ENCODE assay signal across 22 cellular contexts in genomic region chr1:64186898-64187280, GRCh38. TPM values are rescaled to one million over a fixed set of nuclear protein-coding genes. Genes with fewer than 3 reads are reported as not detected.
DNase-seq lines count a peak whose midpoint lies in the region; ATAC-seq, FAIRE-seq and TF ChIP-seq lines count a peak whose summit lies in the region.
"Had no signal": no experiment of that assay in that cellular context is flagged by ENCODE, and none has a peak within 500 bp of the region (broad histone marks: within the 10 kb centered on the region; RNA-seq: fewer than 3 reads in every experiment).

No MANE protein-coding gene starts in this region.

- H3K79me2 ChIP-seq in GM23338 (replicated peaks; ENCODE audit: insufficient read depth) = no peaks in the 10 kb centered on the region

- H4K20me1 ChIP-seq in GM23338 (replicated peaks; ENCODE audit: insufficient read depth) = no peaks in the 10 kb centered on the region

- H3K4me3 Mint-ChIP-seq in GM23338 (no peak overlapping the region), neural crest cell (no peak overlapping the region), HFFc6 (no peak overlapping the region)
- H3K4me3 Mint-ChIP-seq in activated CD4-positive, alpha-beta memory T cell treated with anti-CD3 and anti-CD28 coated beads, Interleukin-2, amount 10 ng/mL, durations not matched to agents 7 days and 5 days = no peak overlapping the region
- no peak overlapping the region for H3K4me3 Mint-ChIP-seq in stimulated activated naive B cell treated with anti-CD40 and anti-IgM and Interleukin-4, amounts not matched to agents 10 μg/mL and 1 μg/mL and 100 μg/mL, for 72 hours
- H3K4me3 Mint-ChIP-seq: CD4-positive, alpha-beta T cell had no signal

- H3K4me3 ChIP-seq in right atrium auricular region = no peak overlapping the region
- H3K4me3 ChIP-seq in GM23338 = no peak overlapping the region
- H3K4me3 ChIP-seq in bronchial epithelial cell (ENCODE audit: low read depth, low read length) = no peak overlapping the region
- H3K4me3 ChIP-seq: A549 had no signal

- H3K36me3 ChIP-seq in right atrium auricular region = no peaks in the 10 kb centered on the region
- no peaks in the 10 kb centered on the region for H3K36me3 ChIP-seq in GM23338 (ENCODE audit: insufficient read depth)
- no peaks in the 10 kb centered on the region for H3K36me3 ChIP-seq in bronchial epithelial cell (ENCODE audit: control insufficient read depth, insufficient read depth, low read length)

- H3K4me1 ChIP-seq in right atrium auricular region (no peaks in the 10 kb centered on the region), GM23338 (ENCODE audit: insufficient read depth) (peaks cover 4% of the 10 kb centered on the region)
- H3K4me1 ChIP-seq: A549, Caco-2 had no signal

- ATAC-seq in Right ventricle myocardium superior (ENCODE audit: poor library complexity) (peak; percentile 24), GM23338 (no peak)
- ATAC-seq in stimulated activated naive B cell treated with anti-CD40 and anti-IgM and Interleukin-4, amounts not matched to agents 10 μg/mL and 1 μg/mL and 100 μg/mL, for 72 hours (replicated peaks) = no peak
- ATAC-seq: A549, HCT116 had no signal

- no peak overlapping the region for H2AFZ ChIP-seq in GM23338

- 0 out of 2 replicates have a peak, but pooled peaks cover 4% of the 10 kb centered on the region for H3F3A ChIP-seq in GM23338 (replicated peaks; ENCODE audit: low read depth)

- H3K27ac Mint-ChIP-seq in GM23338 (0 out of 2 replicates have a peak overlapping the region, but pooled peaks have one; percentile 56), neural crest cell (ENCODE audit: unreplicated experiment) (peak overlapping the region; percentile 75), HFFc6 (no peak overlapping the region)
- H3K27ac Mint-ChIP-seq in activated CD4-positive, alpha-beta memory T cell treated with anti-CD3 and anti-CD28 coated beads, Interleukin-2, amount 10 ng/mL, durations not matched to agents 7 days and 5 days = no peak overlapping the region
- no peak overlapping the region for H3K27ac Mint-ChIP-seq in stimulated activated naive B cell treated with anti-CD40 and anti-IgM and Interleukin-4, amounts not matched to agents 10 μg/mL and 1 μg/mL and 100 μg/mL, for 72 hours
- H3K27ac Mint-ChIP-seq: CD4-positive, alpha-beta T cell had no signal

- no peaks in the 10 kb centered on the region for H3K9me3 ChIP-seq in right atrium auricular region
- H3K9me3 ChIP-seq: A549, Caco-2 had no signal

- FAIRE-seq in bronchial epithelial cell (lab: Jason Lieb, UNC) = peak; percentile 95
- FAIRE-seq: A549, D721Med, G401.6, GM12891, HTR-8/SVneo had no signal

- H3K9me2 ChIP-seq in GM23338 (ENCODE audit: insufficient read depth) = peaks cover 7% of the 10 kb centered on the region; the same call in 1 of the 2 replicates

- intact Hi-C loops in Right ventricle myocardium superior (cut with DNase I) = no loop called here

- CTCF ChIA-PET in activated CD4-positive, alpha-beta memory T cell treated with anti-CD3 and anti-CD28 coated beads, Interleukin-2, amount 10 ng/mL, durations not matched to agents 7 days and 5 days (lab: Charles Lee) = no interaction called here

- DNase-seq in Right ventricle myocardium superior (no peak), right atrium auricular region (ENCODE audit: low spot score) (no peak), GM23338 (ENCODE audit: low spot score) (no peak), bronchial epithelial cell (ENCODE audit: low read depth) (no peak), neural crest cell (ENCODE audit: low read depth, low spot score) (no peak), HFFc6 (no peak)
- DNase-seq in activated CD4-positive, alpha-beta memory T cell treated with anti-CD3 and anti-CD28 coated beads, Interleukin-2, amount 10 ng/mL, durations not matched to agents 7 days and 5 days = no peak
- DNase-seq in stimulated activated naive B cell treated with anti-CD40 and anti-IgM and Interleukin-4, amounts not matched to agents 10 μg/mL and 1 μg/mL and 100 μg/mL, for 72 hours = no peak
- DNase-seq: AML-193; Caco-2; CD4-positive, alpha-beta T cell; GOT3; H7 had no signal

- peaks cover 22% of the 10 kb centered on the region for H3K4me1 Mint-ChIP-seq in GM23338
- peaks cover 9% of the 10 kb centered on the region for H3K4me1 Mint-ChIP-seq in neural crest cell
- H3K4me1 Mint-ChIP-seq in activated CD4-positive, alpha-beta memory T cell treated with anti-CD3 and anti-CD28 coated beads, Interleukin-2, amount 10 ng/mL, durations not matched to agents 7 days and 5 days = no peaks in the 10 kb centered on the region
- H3K4me1 Mint-ChIP-seq in HFFc6 (ENCODE audit: low read depth) = peaks cover 24% of the 10 kb centered on the region
- H3K4me1 Mint-ChIP-seq in stimulated activated naive B cell treated with anti-CD40 and anti-IgM and Interleukin-4, amounts not matched to agents 10 μg/mL and 1 μg/mL and 100 μg/mL, for 72 hours = peaks cover 3 to 14% of the 10 kb centered on the region in 2 donors

- no peaks in the 10 kb centered on the region for H3K9me3 Mint-ChIP-seq in GM23338
- peaks cover 3% of the 10 kb centered on the region for H3K9me3 Mint-ChIP-seq in neural crest cell
- no peaks in the 10 kb centered on the region for H3K9me3 Mint-ChIP-seq in activated CD4-positive, alpha-beta memory T cell treated with anti-CD3 and anti-CD28 coated beads, Interleukin-2, amount 10 ng/mL, durations not matched to agents 7 days and 5 days
- no peaks in the 10 kb centered on the region for H3K9me3 Mint-ChIP-seq in HFFc6
- H3K9me3 Mint-ChIP-seq in stimulated activated naive B cell treated with anti-CD40 and anti-IgM and Interleukin-4, amounts not matched to agents 10 μg/mL and 1 μg/mL and 100 μg/mL, for 72 hours = peaks cover 0 to 2% of the 10 kb centered on the region in 2 donors
- H3K9me3 Mint-ChIP-seq: CD4-positive, alpha-beta T cell had no signal

- POLR2A ChIA-PET in activated CD4-positive, alpha-beta memory T cell treated with anti-CD3 and anti-CD28 coated beads, Interleukin-2, amount 10 ng/mL, durations not matched to agents 7 days and 5 days (lab: Charles Lee) = no interaction called here

- H3K27ac ChIP-seq in right atrium auricular region = no peak overlapping the region
- no peak overlapping the region for H3K27ac ChIP-seq in GM23338 (ENCODE audit: low read depth)
- H3K27ac ChIP-seq: 22Rv1, A549, C4-2B had no signal

- H3K36me3 Mint-ChIP-seq in GM23338 (ENCODE audit: low read depth) = no peaks in the 10 kb centered on the region
- no peaks in the 10 kb centered on the region for H3K36me3 Mint-ChIP-seq in neural crest cell (ENCODE audit: low read depth)
- H3K36me3 Mint-ChIP-seq in activated CD4-positive, alpha-beta memory T cell treated with anti-CD3 and anti-CD28 coated beads, Interleukin-2, amount 10 ng/mL, durations not matched to agents 7 days and 5 days (ENCODE audit: low read depth) = no peaks in the 10 kb centered on the region
- no peaks in the 10 kb centered on the region for H3K36me3 Mint-ChIP-seq in HFFc6 (ENCODE audit: low read depth)
- H3K36me3 Mint-ChIP-seq in stimulated activated naive B cell treated with anti-CD40 and anti-IgM and Interleukin-4, amounts not matched to agents 10 μg/mL and 1 μg/mL and 100 μg/mL, for 72 hours = no peaks in the 10 kb centered on the region

- H3K27me3 ChIP-seq in right atrium auricular region (no peaks in the 10 kb centered on the region), GM23338 (ENCODE audit: insufficient read depth) (no peaks in the 10 kb centered on the region), bronchial epithelial cell (ENCODE audit: control insufficient read depth, insufficient read depth, low read length) (no peaks in the 10 kb centered on the region)

- no peak overlapping the region for H3K4me2 ChIP-seq in GM23338
- H3K4me2 ChIP-seq: A549 had no signal

- TF ChIP-seq CTCF in right atrium auricular region (IDR thresholded peaks at IDR 0.05) (no peak), GM23338 (conservative IDR thresholded peaks at IDR 0.05; ENCODE audit: low read depth in 2 of 2) (no peak), bronchial epithelial cell (IDR thresholded peaks at IDR 0.05; ENCODE audit: insufficient read depth, low read length, severe bottlenecking) (no peak), neural crest cell (conservative IDR thresholded peaks at IDR 0.05) (no peak), HFFc6 (IDR thresholded peaks at IDR 0.05) (no peak)

- peaks cover 10% of the 10 kb centered on the region for H3K27me3 Mint-ChIP-seq in GM23338 (ENCODE audit: insufficient read depth, low read depth, poor library complexity)
- no peaks in the 10 kb centered on the region for H3K27me3 Mint-ChIP-seq in neural crest cell (ENCODE audit: low read depth)
- H3K27me3 Mint-ChIP-seq in activated CD4-positive, alpha-beta memory T cell treated with anti-CD3 and anti-CD28 coated beads, Interleukin-2, amount 10 ng/mL, durations not matched to agents 7 days and 5 days = peaks cover 4% of the 10 kb centered on the region
- peaks cover 5% of the 10 kb centered on the region; the same call in 1 of the 2 replicates for H3K27me3 Mint-ChIP-seq in HFFc6 (ENCODE audit: insufficient read depth)
- H3K27me3 Mint-ChIP-seq in stimulated activated naive B cell treated with anti-CD40 and anti-IgM and Interleukin-4, amounts not matched to agents 10 μg/mL and 1 μg/mL and 100 μg/mL, for 72 hours = peaks cover 0 to 4% of the 10 kb centered on the region in 2 donors

RNA-seq across cellular contexts. Expression of gene UBE2U, which starts 16.5 kb away (rescaled TPM):
- total RNA-seq in Right ventricle myocardium superior = 1.2 TPM
- not detected for total RNA-seq in right atrium auricular region
- not detected in 2 replicates for total RNA-seq in GM23338 (2014; rRNA removed; shearing (Covaris generic))
- polyA plus RNA-seq in GM23338 (2016; fragmentation: Nextera tagmentation; extraction: Ambion mirVana) = not detected in 2 replicates
- total RNA-seq in bronchial epithelial cell = not detected in 2 replicates
- total RNA-seq in neural crest cell = not detected in 2 replicates
- total RNA-seq in activated CD4-positive, alpha-beta memory T cell treated with anti-CD3 and anti-CD28 coated beads, Interleukin-2, amount 10 ng/mL, durations not matched to agents 7 days and 5 days = not detected
- total RNA-seq in HFFc6 (2021; fragmentation: NEBNext Ultra II Directional; extraction: Animal tissue kit (Norgen Biotek cat#: 25700)) = not detected
- total RNA-seq: Caco-2; CD4-positive, alpha-beta T cell; H7 had no signal
- polyA plus RNA-seq: A549, BJ had no signal

Comparison
In these comparisons a context has a peak if more than half of its experiments do, and no peak if none do; other contexts are left out.
1. H3K27ac Mint-ChIP-seq: peak in GM23338 (single experiment) and neural crest cell (single experiment); none in activated CD4-positive, alpha-beta memory T cell treated with anti-CD3 and anti-CD28 coated beads, Interleukin-2, amount 10 ng/mL, durations not matched to agents 7 days and 5 days (single experiment), HFFc6 (single experiment) and stimulated activated naive B cell treated with anti-CD40 and anti-IgM and Interleukin-4, amounts not matched to agents 10 μg/mL and 1 μg/mL and 100 μg/mL, for 72 hours (single experiment).